In genomic region chr1:226624526-226624925, GRCh38 we compare ENCODE assay signal across 16 cellular contexts.
DNase-seq lines count a peak whose midpoint lies in the region; ATAC-seq and TF ChIP-seq lines count a peak whose summit lies in the region.
"Had no signal": no experiment of that assay in that cellular context is flagged by ENCODE, and none has a peak within 500 bp of the region (broad histone marks: within the 10 kb centered on the region; RNA-seq: fewer than 3 reads in every experiment).

No MANE protein-coding gene starts in this region.

- H3K27me3 ChIP-seq in heart left ventricle: no peaks in the 10 kb centered on the region
- H3K27me3 ChIP-seq in fibroblast of lung (ENCODE audit: control insufficient read depth, insufficient read depth, low read length): no peaks in the 10 kb centered on the region
- no peaks in the 10 kb centered on the region for H3K27me3 ChIP-seq in tibial artery
- H3K27me3 ChIP-seq: pancreas had no signal

- peaks cover 0 to 10% (median 6%) of the 10 kb centered on the region in 12 donors for H3K4me1 ChIP-seq in heart left ventricle
- H3K4me1 ChIP-seq in fibroblast of lung (ENCODE audit: control insufficient read depth, extremely low read depth, insufficient read depth, low read length): no peaks in the 10 kb centered on the region
- H3K4me1 ChIP-seq in tibial artery: peaks cover 0 to 16% (median 8%) of the 10 kb centered on the region in 4 donors
- H3K4me1 ChIP-seq: pancreas had no signal

- no peak overlapping the region for H3K27ac ChIP-seq in heart left ventricle
- peak overlapping the region; percentile 69 for H3K27ac ChIP-seq in RWPE1
- no peak overlapping the region for H3K27ac ChIP-seq in fibroblast of lung (ENCODE audit: insufficient read depth, low read length)
- H3K27ac ChIP-seq in tibial artery: no peak overlapping the region
- H3K27ac ChIP-seq: pancreas, skin epidermis had no signal

- TF ChIP-seq CTCF in heart left ventricle (IDR thresholded peaks at IDR 0.05): no peak
- no peak for TF ChIP-seq CTCF in RWPE1 (conservative IDR thresholded peaks at IDR 0.05; ENCODE audit: low read depth)
- TF ChIP-seq CTCF in fibroblast of lung (conservative IDR thresholded peaks at IDR 0.05 in 1 of 2, IDR thresholded peaks at IDR 0.05 in 1 of 2; ENCODE audit: low read depth in 1 of 2, low read length in 2 of 2): no peak
- TF ChIP-seq CTCF in tibial artery (IDR thresholded peaks at IDR 0.05): no peak

- intact Hi-C loops in Right ventricle myocardium superior (cut with DNase I) (no loop called here), heart left ventricle (cut with DNase I) (loop anchor here in 1 of 10 donors (10.0 kb wide), 1 partner anchor 810 kb away; no protein-coding TSS in a partner anchor), tibial artery (cut with DNase I; ENCODE audit: low total_unique reads) (no loop called here)

- H3K4me2 ChIP-seq in fibroblast of lung (ENCODE audit: extremely low read depth, insufficient read depth, low read length): no peak overlapping the region

- no peak for TF ChIP-seq POLR2A in heart left ventricle (IDR thresholded peaks at IDR 0.05)

- WGBS in heart left ventricle, 4 donors: 89 to 94% (median 91%) methylated on average over 5 of the region's 5 CpGs

- no peak overlapping the region for H2AFZ ChIP-seq in fibroblast of lung (ENCODE audit: low read length)

- no peak overlapping the region for H3K9ac ChIP-seq in fibroblast of lung (ENCODE audit: insufficient read depth, low read length)

- H3K4me3 ChIP-seq in heart left ventricle (no peak overlapping the region), fibroblast of lung (replicated peaks in 1 of 4; ENCODE audit: control extremely low read depth in 1 of 4, insufficient read depth in 1 of 4, low read depth in 3 of 4, low read length in 4 of 4) (no peak overlapping the region), tibial artery (no peak overlapping the region)
- H3K4me3 ChIP-seq: mucosa of descending colon, pancreas, skin epidermis had no signal

- peak; percentile 20 for DNase-seq in Right ventricle myocardium superior
- DNase-seq in heart left ventricle: no peak
- DNase-seq in RWPE1 (ENCODE audit: low spot score): peak; percentile 94
- peak; percentile 15 to 23 for DNase-seq in fibroblast of lung (ENCODE audit: low read depth in 2 of 2)
- DNase-seq in tibial artery: peak; percentile 13 to 35
- DNase-seq in stimulated activated naive CD4-positive, alpha-beta T cell treated with Interleukin-2 at 50 U/mL for 16 hours (lab: John Stamatoyannopoulos, UW): no peak
- DNase-seq: activated CD4-positive, alpha-beta T cell treated with anti-CD3 and anti-CD28 coated beads for 48 hours; cerebellar nuclear complex; KBM-7; mucosa of descending colon; NCI-H1105 treated with DMSO at 0.1 percent for 48 hours; NK-92 treated with Interleukin-12 subunit alpha and Interleukin-12 subunit beta, amount 100 ng/mL, for 24 hours had no signal

- H3K36me3 ChIP-seq in heart left ventricle (no peaks in the 10 kb centered on the region), fibroblast of lung (ENCODE audit: control insufficient read depth, insufficient read depth, low read length) (no peaks in the 10 kb centered on the region), tibial artery (no peaks in the 10 kb centered on the region)
- H3K36me3 ChIP-seq: pancreas had no signal

- no peak for ATAC-seq in Right ventricle myocardium superior (ENCODE audit: poor library complexity)
- no peak for ATAC-seq in heart left ventricle
- ATAC-seq in HG02610 (IDR thresholded peaks at IDR 0.05; ENCODE audit: unreplicated experiment): no peak
- no peak for ATAC-seq in GM18498 (IDR thresholded peaks at IDR 0.05; ENCODE audit: unreplicated experiment)
- ATAC-seq: mucosa of descending colon, pancreas had no signal

- H3K79me2 ChIP-seq in fibroblast of lung (ENCODE audit: control insufficient read depth, insufficient read depth, low read length): no peaks in the 10 kb centered on the region

- no peaks in the 10 kb centered on the region for H4K20me1 ChIP-seq in fibroblast of lung (ENCODE audit: control insufficient read depth, extremely low read depth, insufficient read depth, low read length)

- H3K9me3 ChIP-seq in heart left ventricle (peaks cover 0 to 13% (median 0%) of the 10 kb centered on the region in 12 donors), fibroblast of lung (ENCODE audit: control insufficient read depth, insufficient read depth, low read depth, low read length) (no peaks in the 10 kb centered on the region), tibial artery (peaks cover 0 to 4% (median 4%) of the 10 kb centered on the region in 3 donors)
- H3K9me3 ChIP-seq: pancreas had no signal

- POLR2A ChIA-PET in RWPE1 (lab: Yijun Ruan, JAX; ENCODE audit: low non-redundant PET): no interaction called here

- CTCF ChIA-PET in RWPE1 (lab: Yijun Ruan, JAX): interaction anchor here (0.6 to 2.2 kb wide), 5 partner anchors 9 to 1780 kb away, joined by 3 to 6 read pairs (median 3); no protein-coding TSS in a partner anchor

Comparison
In these comparisons a context has a peak if more than half of its experiments do, and no peak if none do; other contexts are left out.
1. DNase-seq: peak in Right ventricle myocardium superior (single experiment), RWPE1 (single experiment), fibroblast of lung (2 of 2) and tibial artery (2 of 2); none in heart left ventricle (0 of 5) and stimulated activated naive CD4-positive, alpha-beta T cell treated with Interleukin-2 at 50 U/mL for 16 hours (single experiment).